ENCODE assay signal across 1 cellular context in the genomic region with DNA sequence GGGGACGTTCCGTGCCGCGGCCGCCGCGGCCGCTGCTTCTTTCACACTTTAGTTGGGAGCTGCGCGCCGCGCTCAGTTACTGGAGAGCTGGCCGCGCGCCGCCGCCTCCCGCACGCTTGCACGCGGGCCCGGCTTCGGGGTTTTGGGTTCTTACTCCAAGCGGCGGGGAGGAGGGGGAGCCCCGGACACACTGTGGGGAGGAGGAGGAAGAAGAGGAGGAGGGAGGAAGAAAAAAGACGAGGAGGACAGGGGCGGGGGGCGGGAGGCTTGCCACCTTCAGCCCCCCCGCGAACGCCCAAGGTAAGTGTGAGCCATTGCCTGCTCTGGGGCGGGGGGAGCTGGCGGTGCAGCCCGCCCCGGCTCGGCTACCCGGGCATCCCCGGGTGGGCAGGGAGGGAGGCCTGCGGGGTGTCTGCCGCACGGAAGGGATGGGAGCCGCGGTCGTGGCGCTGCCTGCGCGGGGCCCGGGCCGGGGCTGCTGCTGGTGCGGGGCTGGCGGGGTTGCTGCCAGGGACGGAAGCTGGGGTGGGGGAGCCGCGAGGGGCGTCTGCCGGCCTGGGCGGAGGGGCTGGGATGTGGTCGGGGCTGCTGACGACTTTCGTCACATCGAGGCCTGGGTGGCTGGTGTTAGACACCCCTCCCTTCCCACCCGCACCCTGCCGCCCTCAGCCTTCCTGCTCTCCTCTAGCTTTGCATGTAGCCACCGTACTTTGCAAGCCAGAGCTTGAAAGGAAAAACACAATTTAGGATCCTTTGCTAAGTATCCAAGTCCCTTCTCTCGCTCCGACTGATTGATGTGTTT.
TF ChIP-seq lines count a peak whose summit lies in the region.

No MANE protein-coding gene starts in this region.

TF ChIP-seq in HEK293, 187 proteins besides CTCF, POLR2A, EP300 and RAD21 (continued from another document):
- no peak for TF ChIP-seq ZNF658 (tag by site-specific recombination; IDR thresholded peaks at IDR 0.05)
- no peak for TF ChIP-seq ZNF175 (tag by site-specific recombination; IDR thresholded peaks at IDR 0.05)
- TF ChIP-seq ZBTB17 (tag by site-specific recombination; IDR thresholded peaks at IDR 0.05): 0 out of 2 replicates have a peak, but pooled peaks have one; percentile 11
- peak; percentile 26 for TF ChIP-seq ZBTB20 (tag by site-specific recombination; IDR thresholded peaks at IDR 0.05)
- TF ChIP-seq ZNF76 (tag by site-specific recombination; IDR thresholded peaks at IDR 0.05; ENCODE audit: borderline replicate concordance, low read depth): no peak
- TF ChIP-seq ZNF341 (tag by site-specific recombination; IDR thresholded peaks at IDR 0.05; ENCODE audit: low read depth): peak; percentile 60
- TF ChIP-seq GLIS2 (tag by site-specific recombination; IDR thresholded peaks at IDR 0.05): peak; percentile 10
- peak; percentile 34; the same call in 1 of the 2 replicates for TF ChIP-seq KLF16 (tag by site-specific recombination; IDR thresholded peaks at IDR 0.05)
- TF ChIP-seq ZNF184 (tag by site-specific recombination; IDR thresholded peaks at IDR 0.05): peak; percentile 9; the same call in 1 of the 2 replicates
- TF ChIP-seq, protein P1, sequence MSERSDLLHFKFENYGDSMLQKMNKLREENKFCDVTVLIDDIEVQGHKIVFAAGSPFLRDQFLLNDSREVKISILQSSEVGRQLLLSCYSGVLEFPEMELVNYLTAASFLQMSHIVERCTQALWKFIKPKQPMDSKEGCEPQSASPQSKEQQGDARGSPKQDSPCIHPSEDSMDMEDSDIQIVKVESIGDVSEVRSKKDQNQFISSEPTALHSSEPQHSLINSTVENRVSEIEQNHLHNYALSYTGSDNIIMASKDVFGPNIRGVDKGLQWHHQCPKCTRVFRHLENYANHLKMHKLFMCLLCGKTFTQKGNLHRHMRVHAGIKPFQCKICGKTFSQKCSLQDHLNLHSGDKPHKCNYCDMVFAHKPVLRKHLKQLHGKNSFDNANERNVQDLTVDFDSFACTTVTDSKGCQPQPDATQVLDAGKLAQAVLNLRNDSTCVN (tag by site-specific recombination; optimal IDR thresholded peaks at IDR 0.05): peak; percentile 96
- 0 out of 2 replicates have a peak, but pooled peaks have one; percentile 13 for TF ChIP-seq ZNF423 (tag by site-specific recombination; IDR thresholded peaks at IDR 0.05)
- TF ChIP-seq KLF10 (tag by site-specific recombination; IDR thresholded peaks at IDR 0.05): 0 out of 2 replicates have a peak, but pooled peaks have one; percentile 19
- no peak for TF ChIP-seq ZNF121 (tag by site-specific recombination; IDR thresholded peaks at IDR 0.05)
- peak; percentile 30 for TF ChIP-seq SP2 (tag by site-specific recombination; IDR thresholded peaks at IDR 0.05)
- TF ChIP-seq, protein P2, sequence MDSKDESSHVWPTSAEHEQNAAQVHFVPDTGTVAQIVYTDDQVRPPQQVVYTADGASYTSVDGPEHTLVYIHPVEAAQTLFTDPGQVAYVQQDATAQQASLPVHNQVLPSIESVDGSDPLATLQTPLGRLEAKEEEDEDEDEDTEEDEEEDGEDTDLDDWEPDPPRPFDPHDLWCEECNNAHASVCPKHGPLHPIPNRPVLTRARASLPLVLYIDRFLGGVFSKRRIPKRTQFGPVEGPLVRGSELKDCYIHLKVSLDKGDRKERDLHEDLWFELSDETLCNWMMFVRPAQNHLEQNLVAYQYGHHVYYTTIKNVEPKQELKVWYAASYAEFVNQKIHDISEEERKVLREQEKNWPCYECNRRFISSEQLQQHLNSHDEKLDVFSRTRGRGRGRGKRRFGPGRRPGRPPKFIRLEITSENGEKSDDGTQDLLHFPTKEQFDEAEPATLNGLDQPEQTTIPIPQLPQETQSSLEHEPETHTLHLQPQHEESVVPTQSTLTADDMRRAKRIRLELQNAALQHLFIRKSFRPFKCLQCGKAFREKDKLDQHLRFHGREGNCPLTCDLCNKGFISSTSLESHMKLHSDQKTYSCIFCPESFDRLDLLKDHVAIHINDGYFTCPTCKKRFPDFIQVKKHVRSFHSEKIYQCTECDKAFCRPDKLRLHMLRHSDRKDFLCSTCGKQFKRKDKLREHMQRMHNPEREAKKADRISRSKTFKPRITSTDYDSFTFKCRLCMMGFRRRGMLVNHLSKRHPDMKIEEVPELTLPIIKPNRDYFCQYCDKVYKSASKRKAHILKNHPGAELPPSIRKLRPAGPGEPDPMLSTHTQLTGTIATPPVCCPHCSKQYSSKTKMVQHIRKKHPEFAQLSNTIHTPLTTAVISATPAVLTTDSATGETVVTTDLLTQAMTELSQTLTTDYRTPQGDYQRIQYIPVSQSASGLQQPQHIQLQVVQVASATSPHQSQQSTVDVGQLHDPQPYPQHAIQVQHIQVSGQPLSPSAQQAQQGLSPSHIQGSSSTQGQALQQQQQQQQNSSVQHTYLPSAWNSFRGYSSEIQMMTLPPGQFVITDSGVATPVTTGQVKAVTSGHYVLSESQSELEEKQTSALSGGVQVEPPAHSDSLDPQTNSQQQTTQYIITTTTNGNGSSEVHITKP (tag by site-specific recombination; IDR thresholded peaks at IDR 0.05): peak; percentile 23
- TF ChIP-seq PRDM1 (tag by site-specific recombination; IDR thresholded peaks at IDR 0.05): no peak
- TF ChIP-seq HOXD13 (CRISPR knock-in tag; IDR thresholded peaks at IDR 0.05; ENCODE audit: borderline replicate concordance): no peak
